ENCODE assay signal across 12 cellular contexts in genomic region chr1:152926091-152926490, GRCh38. TPM values are rescaled to one million over a fixed set of nuclear protein-coding genes. Genes with fewer than 3 reads are reported as not detected.
DNase-seq lines count a peak whose midpoint lies in the region; ATAC-seq and TF ChIP-seq lines count a peak whose summit lies in the region.
"Had no signal": no experiment of that assay in that cellular context is flagged by ENCODE, and none has a peak within 500 bp of the region (broad histone marks: within the 10 kb centered on the region; RNA-seq: fewer than 3 reads in every experiment).

No MANE protein-coding gene starts in this region.

- DNase-seq in NCI-H1436 (lab: John Stamatoyannopoulos, UW): peak; percentile 17
- DNase-seq in NCI-H1436 treated with DMSO at 0.1 percent for 48 hours (lab: John Stamatoyannopoulos, UW): no peak
- peak; percentile 66 for DNase-seq in HT-29 (ENCODE audit: low spot score)
- DNase-seq in astrocyte of the hippocampus (ENCODE audit: low read depth, low spot score): peak; percentile 7
- DNase-seq in pons (ENCODE audit: low spot score): peak; percentile 20
- DNase-seq in stimulated activated CD4-positive, alpha-beta T cell treated with anti-CD3 and anti-CD28 coated beads, Interleukin-12 subunit alpha, Interleukin-12 subunit beta, amount 100 ng/mL, for 4 hours: no peak
- no peak for DNase-seq in heart left ventricle
- DNase-seq in spleen: no peak
- DNase-seq: GOT3, NCI-H524 had no signal

- H3K4me3 ChIP-seq in heart left ventricle: no peak overlapping the region
- no peak overlapping the region for H3K4me3 ChIP-seq in spleen
- H3K4me3 ChIP-seq: BLaER1 had no signal

- TF ChIP-seq POLR2A in heart left ventricle (IDR thresholded peaks at IDR 0.05) (no peak), spleen (IDR thresholded peaks at IDR 0.05) (no peak)

- H3K36me3 ChIP-seq in heart left ventricle (no peaks in the 10 kb centered on the region), spleen (no peaks in the 10 kb centered on the region)
- H3K36me3 ChIP-seq: BLaER1 had no signal

- no peak for TF ChIP-seq CTCF in heart left ventricle (IDR thresholded peaks at IDR 0.05)
- TF ChIP-seq CTCF in spleen (IDR thresholded peaks at IDR 0.05 in 8 of 11, conservative IDR thresholded peaks at IDR 0.05 in 3 of 11): no peak

- intact Hi-C loops in heart left ventricle (cut with DNase I) (no loop called here), spleen (cut with DNase I; ENCODE audit: low total_unique reads) (no loop called here)

- ATAC-seq in heart left ventricle: no peak

- 50 to 67% (median 58%) methylated on average over 3 of the region's 3 CpGs for WGBS in heart left ventricle, 4 donors
- 61 to 71% (median 63%) methylated on average over 3 of the region's 3 CpGs for WGBS in spleen, 5 donors

- H3K27me3 ChIP-seq in heart left ventricle (peaks cover 0 to 3% (median 0%) of the 10 kb centered on the region in 9 donors), spleen (replicated peaks in 1 of 7) (no peaks in the 10 kb centered on the region)
- H3K27me3 ChIP-seq: BLaER1 had no signal

- no peak overlapping the region for H3K27ac ChIP-seq in heart left ventricle
- H3K27ac ChIP-seq in spleen: no peak overlapping the region
- H3K27ac ChIP-seq: BLaER1 had no signal

- H3K9me3 ChIP-seq in heart left ventricle (no peaks in the 10 kb centered on the region), spleen (no peaks in the 10 kb centered on the region)
- H3K9me3 ChIP-seq: BLaER1 had no signal

- H3K4me1 ChIP-seq in heart left ventricle (no peaks in the 10 kb centered on the region), spleen (no peaks in the 10 kb centered on the region)
- H3K4me1 ChIP-seq: BLaER1 had no signal

RNA-seq across cellular contexts. Expression of gene IVL, which starts 17.7 kb away (rescaled TPM):
- total RNA-seq in HT-29 (2014; rRNA removed; shearing (Covaris generic)): 2.0 and 2.2 TPM in 2 replicates
- not detected for total RNA-seq in heart left ventricle
- polyA plus RNA-seq in heart left ventricle: under 1 TPM in 1 of 2 donors, not detected in 1; 0.03 TPM
- not detected for total RNA-seq in spleen
- under 1 TPM in 2 of 3 donors, not detected in 1; 0.04 to 0.05 TPM for polyA plus RNA-seq in spleen
- total RNA-seq: glomerular endothelial cell had no signal

RNA-seq across cellular contexts. Expression of gene SPRR5, which starts 20.9 kb away (rescaled TPM):
- not detected in 2 replicates for total RNA-seq in HT-29 (2014; rRNA removed; shearing (Covaris generic))
- total RNA-seq in heart left ventricle (not detected), spleen (not detected)
- polyA plus RNA-seq in heart left ventricle (not detected), spleen (not detected)
- total RNA-seq: glomerular endothelial cell had no signal

RNA-seq across cellular contexts. Expression of gene SPRR4, which starts 44.4 kb away (rescaled TPM):
- total RNA-seq in HT-29 (2014; rRNA removed; shearing (Covaris generic)): not detected in 2 replicates
- not detected for total RNA-seq in heart left ventricle
- not detected for polyA plus RNA-seq in heart left ventricle
- total RNA-seq in spleen: not detected
- not detected for polyA plus RNA-seq in spleen
- total RNA-seq: glomerular endothelial cell had no signal

RNA-seq across cellular contexts. Expression of gene SMCP, which starts 48.0 kb away (rescaled TPM):
- total RNA-seq in HT-29 (2014; rRNA removed; shearing (Covaris generic)): not detected in 2 replicates
- total RNA-seq in heart left ventricle (not detected), spleen (not detected)
- polyA plus RNA-seq in heart left ventricle (not detected), spleen (not detected)
- total RNA-seq: glomerular endothelial cell had no signal

RNA-seq across cellular contexts. Expression of gene SPRR1A, which starts 57.8 kb away (rescaled TPM):
- total RNA-seq in HT-29 (2014; rRNA removed; shearing (Covaris generic)): not detected in 2 replicates
- total RNA-seq in heart left ventricle (not detected), spleen (not detected)
- polyA plus RNA-seq in heart left ventricle (not detected), spleen (not detected)
- total RNA-seq: glomerular endothelial cell had no signal

Comparison
In these comparisons a context has a peak if more than half of its experiments do, and no peak if none do; other contexts are left out.
1. DNase-seq: peak in NCI-H1436 (single experiment), HT-29 (single experiment), astrocyte of the hippocampus (single experiment) and pons (single experiment); none in NCI-H1436 treated with DMSO at 0.1 percent for 48 hours (single experiment), stimulated activated CD4-positive, alpha-beta T cell treated with anti-CD3 and anti-CD28 coated beads, Interleukin-12 subunit alpha, Interleukin-12 subunit beta, amount 100 ng/mL, for 4 hours (single experiment), heart left ventricle (0 of 5) and spleen (single experiment).